1 cellular context compared by ENCODE assay signal in the genomic region with DNA sequence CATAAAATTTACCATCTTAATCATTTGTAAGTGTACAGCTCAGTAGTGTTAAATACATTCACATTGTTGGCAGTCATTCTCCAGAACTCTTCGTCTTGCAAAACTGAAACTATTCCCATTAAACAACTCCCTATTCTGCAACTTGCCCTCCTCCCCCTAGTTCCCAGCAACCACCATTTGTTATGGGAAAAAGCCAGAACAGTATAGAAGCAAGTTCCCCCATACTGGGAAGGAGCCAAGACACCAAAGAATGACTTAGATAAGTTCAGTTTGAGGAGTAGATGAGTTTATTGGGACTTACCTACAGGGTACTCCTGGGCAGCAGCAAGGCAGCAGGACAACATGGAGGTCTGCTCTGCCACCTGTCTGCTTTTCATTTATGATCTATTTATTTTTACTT.
TF ChIP-seq lines count a peak whose summit lies in the region.

No MANE protein-coding gene starts in this region.

TF ChIP-seq in WTC11, 78 proteins besides CTCF, POLR2A, EP300 and RAD21 (continued from another document):
- no peak for TF ChIP-seq AFF4 (CRISPR knock-in tag; IDR thresholded peaks at IDR 0.05; ENCODE audit: borderline replicate concordance)
